Comparison of ENCODE assay signal across 22 cellular contexts in genomic region chr12:29698756-29699155, GRCh38.
DNase-seq lines count a peak whose midpoint lies in the region; ATAC-seq and FAIRE-seq lines count a peak whose summit lies in the region.
"Had no signal": no experiment of that assay in that cellular context is flagged by ENCODE, and none has a peak within 500 bp of the region (broad histone marks: within the 10 kb centered on the region; RNA-seq: fewer than 3 reads in every experiment).

No MANE protein-coding gene starts in this region.

- intact Hi-C loops in right cardiac atrium (cut with DNase I) = no loop called here

- WGBS in right cardiac atrium = 46% methylated on average over 1 of the region's 1 CpG

- peak; percentile 8 for DNase-seq in A172 (ENCODE audit: low spot score)
- peak; percentile 3 for DNase-seq in NCI-H69 (lab: John Stamatoyannopoulos, UW)
- DNase-seq in left kidney (ENCODE audit: low read depth, low spot score) = peak; percentile 44
- DNase-seq in stimulated activated naive CD8-positive, alpha-beta T cell treated with anti-CD3 and anti-CD28 coated beads, Interleukin-15, amount 100 ng/mL, for 72 hours = no peak
- no peak for DNase-seq in right cardiac atrium
- no peak for DNase-seq in KBM-7
- DNase-seq: 8988T; CD8-positive, alpha-beta memory T cell; DMS79; MV-4-11; NCI-H1417; NCI-H187 treated with DMSO at 0.1 percent for 48 hours; NCI-H345; NCI-H526; RPMI8226; SIG-M5 had no signal

- no peak overlapping the region for H3K27ac Mint-ChIP-seq in stimulated activated naive CD8-positive, alpha-beta T cell treated with anti-CD3 and anti-CD28 coated beads, Interleukin-15, amount 100 ng/mL, for 72 hours
- H3K27ac Mint-ChIP-seq: CD8-positive, alpha-beta memory T cell had no signal

- no peak for ATAC-seq in stimulated activated naive CD8-positive, alpha-beta T cell treated with anti-CD3 and anti-CD28 coated beads, Interleukin-15, amount 100 ng/mL, for 72 hours
- ATAC-seq in HG03196 (IDR thresholded peaks at IDR 0.05; ENCODE audit: unreplicated experiment) (no peak), right cardiac atrium (no peak)

- H3K4me3 ChIP-seq in right cardiac atrium (ENCODE audit: low read length) = no peak overlapping the region
- H3K4me3 ChIP-seq: BLaER1 had no signal

- no peak overlapping the region for H3K27ac ChIP-seq in right cardiac atrium (ENCODE audit: low read length)
- H3K27ac ChIP-seq: BLaER1, HL-60 had no signal

- no peaks in the 10 kb centered on the region for H3K27me3 ChIP-seq in right cardiac atrium (ENCODE audit: control insufficient read depth, insufficient read depth)
- H3K27me3 ChIP-seq: BLaER1 had no signal

- no peaks in the 10 kb centered on the region for H3K27me3 Mint-ChIP-seq in stimulated activated naive CD8-positive, alpha-beta T cell treated with anti-CD3 and anti-CD28 coated beads, Interleukin-15, amount 100 ng/mL, for 72 hours

- H3K4me1 ChIP-seq in right cardiac atrium (ENCODE audit: control insufficient read depth, insufficient read depth, low read length) = peaks cover 3% of the 10 kb centered on the region

- peak; percentile 70 for FAIRE-seq in endometrium (lab: Jason Lieb, UNC)
- FAIRE-seq: D721Med, HTR-8/SVneo had no signal

- in situ Hi-C loops in KBM-7 (cut with MboI; ENCODE audit: low pct_unique_long_range_greater_than_20kb, low sequenced_read_pairs) = no loop called here

- no peak overlapping the region for H3K4me3 Mint-ChIP-seq in stimulated activated naive CD8-positive, alpha-beta T cell treated with anti-CD3 and anti-CD28 coated beads, Interleukin-15, amount 100 ng/mL, for 72 hours
- H3K4me3 Mint-ChIP-seq: CD8-positive, alpha-beta memory T cell had no signal

- no peaks in the 10 kb centered on the region for H3K4me1 Mint-ChIP-seq in stimulated activated naive CD8-positive, alpha-beta T cell treated with anti-CD3 and anti-CD28 coated beads, Interleukin-15, amount 100 ng/mL, for 72 hours
- H3K4me1 Mint-ChIP-seq: CD8-positive, alpha-beta memory T cell had no signal

- H3K9me3 ChIP-seq in right cardiac atrium (ENCODE audit: control insufficient read depth, low read length) = no peaks in the 10 kb centered on the region
- H3K9me3 ChIP-seq: BLaER1 had no signal

- no peaks in the 10 kb centered on the region for H3K9me3 Mint-ChIP-seq in stimulated activated naive CD8-positive, alpha-beta T cell treated with anti-CD3 and anti-CD28 coated beads, Interleukin-15, amount 100 ng/mL, for 72 hours

Comparison
In these comparisons a context has a peak if more than half of its experiments do, and no peak if none do; other contexts are left out.
1. DNase-seq: peak in A172 (single experiment), NCI-H69 (single experiment) and left kidney (single experiment); none in stimulated activated naive CD8-positive, alpha-beta T cell treated with anti-CD3 and anti-CD28 coated beads, Interleukin-15, amount 100 ng/mL, for 72 hours (0 of 2), right cardiac atrium (0 of 3) and KBM-7 (single experiment).